ENCODE assay signal across 23 cellular contexts in the genomic region with DNA sequence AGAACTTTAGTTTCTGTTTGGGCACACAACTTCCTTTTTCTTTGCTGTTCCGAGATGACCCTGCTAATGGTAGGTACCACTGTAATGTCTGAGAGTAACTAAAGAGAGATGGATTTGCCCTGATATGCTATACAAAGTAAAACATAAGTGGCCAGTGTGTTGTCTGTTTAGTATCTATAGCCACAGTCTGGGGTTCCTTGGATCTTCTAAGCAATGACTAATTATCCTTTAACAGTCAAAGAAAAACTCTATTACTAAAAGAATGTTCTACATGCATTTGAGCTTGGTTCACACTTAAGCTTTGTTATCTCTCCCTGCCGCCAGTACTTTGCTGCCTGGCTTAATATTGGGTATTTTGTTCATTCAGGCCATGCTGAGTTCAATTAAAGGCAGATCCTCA.
"Had no signal": no experiment of that assay in that cellular context is flagged by ENCODE, and none has a peak within 500 bp of the region (broad histone marks: within the 10 kb centered on the region; RNA-seq: fewer than 3 reads in every experiment).

No MANE protein-coding gene starts in this region.

- H3K27ac ChIP-seq: brain microvascular endothelial cell, Peyer's patch, SJSA1 had no signal

- H3K4me3 ChIP-seq: Peyer's patch, SJSA1 had no signal

- H3K27me3 ChIP-seq: brain microvascular endothelial cell, Peyer's patch, SJSA1 had no signal

- H3K9me3 Mint-ChIP-seq: activated CD4-positive, alpha-beta T cell treated with anti-CD3 and anti-CD28 coated beads, Interleukin-2, amount 10 ng/mL, durations not matched to agents 24 days and 14 days had no signal

- H3K4me1 ChIP-seq: Peyer's patch had no signal

- H3K27ac Mint-ChIP-seq: activated CD4-positive, alpha-beta T cell treated with anti-CD3 and anti-CD28 coated beads, Interleukin-2, amount 10 ng/mL, durations not matched to agents 24 days and 14 days; activated CD8-positive, alpha-beta T cell treated with anti-CD3 and anti-CD28 coated beads for 36 hours; activated naive CD8-positive, alpha-beta T cell treated with anti-CD3 and anti-CD28 coated beads, Interleukin-2, amount 10 ng/mL, durations not matched to agents 7 days and 5 days; activated T-cell treated with anti-CD3 and anti-CD28 coated beads, Interleukin-2, amount 50 U/mL, for 72 hours; activated T-helper 17 cell treated with anti-CD3 and anti-CD28 coated beads, Interleukin-2, amount 50 U/mL, for 72 hours had no signal

- H3K9me3 ChIP-seq: Peyer's patch, SJSA1 had no signal

- H3K36me3 Mint-ChIP-seq: activated naive CD8-positive, alpha-beta T cell treated with anti-CD3 and anti-CD28 coated beads, Interleukin-2, amount 10 ng/mL, durations not matched to agents 7 days and 5 days had no signal

- H3K36me3 ChIP-seq: brain microvascular endothelial cell, Peyer's patch, SJSA1 had no signal

- ATAC-seq: activated CD8-positive, alpha-beta T cell treated with anti-CD3 and anti-CD28 coated beads for 36 hours; activated T-cell treated with anti-CD3 and anti-CD28 coated beads, Interleukin-2, amount 50 U/mL, for 72 hours; activated T-helper 17 cell treated with anti-CD3 and anti-CD28 coated beads, Interleukin-2, amount 50 U/mL, for 72 hours; PC-3 had no signal

- DNase-seq: activated CD4-positive, alpha-beta T cell treated with anti-CD3 and anti-CD28 coated beads, Interleukin-2, amount 10 ng/mL, durations not matched to agents 24 days and 14 days; activated CD4-positive, alpha-beta T cell treated with anti-CD3 and anti-CD28 coated beads, Interleukin-2, amount 50 U/mL, for 4 hours; activated CD8-positive, alpha-beta T cell treated with anti-CD3 and anti-CD28 coated beads for 36 hours; activated effector memory CD4-positive, alpha-beta T cell treated with anti-CD3 and anti-CD28 coated beads, Interleukin-2, amount 50 U/mL, for 16 hours; activated naive CD4-positive, alpha-beta T cell; activated naive CD4-positive, alpha-beta T cell treated with anti-CD3 and anti-CD28 coated beads, Interleukin-2, amount 50 U/mL, for 16 hours; activated naive CD8-positive, alpha-beta T cell treated with anti-CD3 and anti-CD28 coated beads, Interleukin-2, amount 10 ng/mL, durations not matched to agents 7 days and 5 days; activated T-cell treated with anti-CD3 and anti-CD28 coated beads, Interleukin-2, amount 50 U/mL, for 1 hour; activated T-cell treated with anti-CD3 and anti-CD28 coated beads, Interleukin-2, amount 50 U/mL, for 72 hours; brain microvascular endothelial cell; NCI-H1105; NCI-H1417 treated with DMSO at 0.1 percent for 48 hours; NCI-H187 treated with DMSO at 0.1 percent for 48 hours; NCI-H2081; NCI-H345; NCI-H524 treated with DMSO at 0.1 percent for 48 hours; PC-3; Peyer's patch; RPMI8226; SHP77 treated with DMSO at 0.1 percent for 48 hours; T1000 had no signal
